In genomic region chr6:156999762-157000161, GRCh38 we compare ENCODE assay signal across 27 cellular contexts.
"Had no signal": no experiment of that assay in that cellular context is flagged by ENCODE, and none has a peak within 500 bp of the region (broad histone marks: within the 10 kb centered on the region; RNA-seq: fewer than 3 reads in every experiment).

No MANE protein-coding gene starts in this region.

- H3K27ac Mint-ChIP-seq: activated CD4-positive, alpha-beta memory T cell treated with anti-CD3 and anti-CD28 coated beads, Interleukin-2, amount 10 ng/mL, durations not matched to agents 7 days and 5 days; activated CD4-positive, alpha-beta T cell treated with anti-CD3 and anti-CD28 coated beads, Interleukin-2, amount 10 ng/mL, durations not matched to agents 7 days and 5 days; activated T-cell treated with anti-CD3 and anti-CD28 coated beads, Interleukin-2, amount 50 U/mL, for 72 hours; stimulated activated naive CD8-positive, alpha-beta T cell treated with anti-CD3 and anti-CD28 coated beads, Interleukin-15, Interleukin-2, amounts not matched to agents 100 ng/mL and 50 ng/mL, for 24 hours had no signal

- H3K4me3 Mint-ChIP-seq: activated CD4-positive, alpha-beta memory T cell treated with anti-CD3 and anti-CD28 coated beads, Interleukin-2, amount 10 ng/mL, durations not matched to agents 7 days and 5 days; activated CD4-positive, alpha-beta T cell treated with anti-CD3 and anti-CD28 coated beads, Interleukin-2, amount 10 ng/mL, durations not matched to agents 7 days and 5 days; activated T-cell treated with anti-CD3 and anti-CD28 coated beads, Interleukin-2, amount 50 U/mL, for 72 hours; neural crest cell; stimulated activated naive CD8-positive, alpha-beta T cell treated with anti-CD3 and anti-CD28 coated beads, Interleukin-15, Interleukin-2, amounts not matched to agents 100 ng/mL and 50 ng/mL, for 24 hours had no signal

- H3K27ac ChIP-seq: epithelial cell of prostate, esophagus squamous epithelium, left ventricle myocardium inferior, skin epidermis, thoracic aorta, uterus, VCaP had no signal

- DNase-seq: activated CD4-positive, alpha-beta memory T cell treated with anti-CD3 and anti-CD28 coated beads, Interleukin-2, amount 10 ng/mL, durations not matched to agents 7 days and 5 days; activated CD4-positive, alpha-beta T cell treated with anti-CD3 and anti-CD28 coated beads, Interleukin-2, amount 10 ng/mL, durations not matched to agents 7 days and 5 days; activated naive CD4-positive, alpha-beta T cell; activated T-cell treated with anti-CD3 and anti-CD28 coated beads, Interleukin-2, amount 50 U/mL, for 72 hours; amniotic stem cell; central memory CD4-positive, alpha-beta T cell; esophagus squamous epithelium; foreskin melanocyte; left ventricle myocardium inferior; mesendoderm; mucosa of descending colon; occipital lobe; stimulated activated CD4-positive, alpha-beta T cell treated with anti-CD3 and anti-CD28 coated beads, Interleukin-12 subunit alpha, Interleukin-12 subunit beta, amount 100 ng/mL, for 4 hours; stimulated activated CD4-positive, alpha-beta T cell treated with anti-CD3 and anti-CD28 coated beads, Interleukin-4, amount 100 ng/mL, for 1 hour; T-helper 9 cell; trophoblast cell; uterus had no signal

- H3K27me3 Mint-ChIP-seq: activated CD4-positive, alpha-beta memory T cell treated with anti-CD3 and anti-CD28 coated beads, Interleukin-2, amount 10 ng/mL, durations not matched to agents 7 days and 5 days; activated CD4-positive, alpha-beta T cell treated with anti-CD3 and anti-CD28 coated beads, Interleukin-2, amount 10 ng/mL, durations not matched to agents 7 days and 5 days; stimulated activated naive CD8-positive, alpha-beta T cell treated with anti-CD3 and anti-CD28 coated beads, Interleukin-15, Interleukin-2, amounts not matched to agents 100 ng/mL and 50 ng/mL, for 24 hours had no signal

- H3K4me3 ChIP-seq: esophagus squamous epithelium, left ventricle myocardium inferior, lung, mucosa of descending colon, skin epidermis, thoracic aorta, uterus had no signal

- ATAC-seq: activated CD4-positive, CD25-positive, alpha-beta regulatory T cell treated with anti-CD3 and anti-CD28 coated beads, Interleukin-2, amount 50 U/mL, for 24 hours; activated T-cell treated with anti-CD3 and anti-CD28 coated beads, Interleukin-2, amount 50 U/mL, for 72 hours; mucosa of descending colon; sciatic nerve had no signal

- H3K4me1 ChIP-seq: uterus had no signal

- FAIRE-seq: TTC549 had no signal

- H3K4me1 Mint-ChIP-seq: activated CD4-positive, alpha-beta memory T cell treated with anti-CD3 and anti-CD28 coated beads, Interleukin-2, amount 10 ng/mL, durations not matched to agents 7 days and 5 days; activated CD4-positive, alpha-beta T cell treated with anti-CD3 and anti-CD28 coated beads, Interleukin-2, amount 10 ng/mL, durations not matched to agents 7 days and 5 days had no signal

- H3K27me3 ChIP-seq: esophagus squamous epithelium, uterus had no signal

- H3K9me3 ChIP-seq: esophagus squamous epithelium, left ventricle myocardium inferior, mucosa of descending colon, thoracic aorta, uterus had no signal

- H3K9me3 Mint-ChIP-seq: activated CD4-positive, alpha-beta memory T cell treated with anti-CD3 and anti-CD28 coated beads, Interleukin-2, amount 10 ng/mL, durations not matched to agents 7 days and 5 days; activated CD4-positive, alpha-beta T cell treated with anti-CD3 and anti-CD28 coated beads, Interleukin-2, amount 10 ng/mL, durations not matched to agents 7 days and 5 days; activated T-cell treated with anti-CD3 and anti-CD28 coated beads, Interleukin-2, amount 50 U/mL, for 72 hours; neural crest cell; stimulated activated naive CD8-positive, alpha-beta T cell treated with anti-CD3 and anti-CD28 coated beads, Interleukin-15, Interleukin-2, amounts not matched to agents 100 ng/mL and 50 ng/mL, for 24 hours had no signal

- H3K36me3 ChIP-seq: esophagus squamous epithelium, left ventricle myocardium inferior, uterus had no signal
